ENCODE assay signal across 24 cellular contexts in the genomic region with DNA sequence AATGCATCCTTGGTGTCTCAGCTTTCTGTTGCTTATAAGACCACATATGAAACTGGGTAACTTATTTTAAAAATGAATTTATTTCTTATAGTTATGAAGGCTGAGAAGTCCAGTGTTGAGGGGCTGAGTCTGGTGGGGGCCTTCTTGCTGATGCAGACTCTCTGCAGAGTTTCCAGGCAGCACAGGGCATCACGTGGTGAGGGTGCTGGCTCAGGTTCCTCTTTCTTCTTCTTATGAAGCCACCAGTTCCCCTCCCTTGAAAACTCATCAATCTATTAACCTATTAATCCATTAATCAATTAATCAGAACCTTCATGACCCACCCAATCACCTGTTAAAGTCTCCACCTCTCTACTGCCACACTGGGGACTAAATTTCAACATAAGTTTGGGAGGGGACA.
"Had no signal": no experiment of that assay in that cellular context is flagged by ENCODE, and none has a peak within 500 bp of the region (broad histone marks: within the 10 kb centered on the region; RNA-seq: fewer than 3 reads in every experiment).

No MANE protein-coding gene starts in this region.

- DNase-seq: kidney glomerular epithelial cell; left cardiac atrium; lower lobe of right lung; mammary epithelial cell; mesenchymal stem cell; naive thymus-derived CD8-positive, alpha-beta T cell; nucleus accumbens; pancreas; posterior cingulate gyrus; retina; right cardiac atrium; spleen; stimulated activated CD4-positive, alpha-beta T cell treated with anti-CD3 and anti-CD28 coated beads, Interleukin-4, amount 100 ng/mL, for 24 hours; stimulated activated naive CD4-positive, alpha-beta T cell; tibial artery; trophoblast cell; upper lobe of right lung had no signal

- H3K4me1 ChIP-seq: lower lobe of right lung, pancreas, prostate gland, spleen, tibial artery, upper lobe of right lung had no signal

- H3K36me3 ChIP-seq: lower lobe of right lung, pancreas, prostate gland, spleen, suprapubic skin, thoracic aorta, tibial artery, upper lobe of right lung had no signal

- ATAC-seq: left cardiac atrium; left lobe of liver; lower lobe of right lung; naive thymus-derived CD8-positive, alpha-beta T cell; pancreas; right cardiac atrium; sciatic nerve; stimulated activated effector memory CD8-positive, alpha-beta T cell treated with anti-CD3 and anti-CD28 coated beads, Interleukin-12 subunit alpha, Interleukin-12 subunit beta, amount 100 ng/mL, for 72 hours; upper lobe of right lung had no signal

- H3K9me3 ChIP-seq: lower lobe of right lung, pancreas, prostate gland, spleen, suprapubic skin, thoracic aorta, tibial artery, upper lobe of right lung had no signal

- H3K27me3 ChIP-seq: pancreas, spleen, suprapubic skin, tibial artery, upper lobe of right lung had no signal

- H3K27ac ChIP-seq: lower lobe of right lung, pancreas, prostate gland, skin epidermis, spleen, suprapubic skin, thoracic aorta, tibial artery, upper lobe of right lung had no signal

- H3K4me3 ChIP-seq: lower lobe of right lung, pancreas, prostate gland, skin epidermis, spleen, suprapubic skin, thoracic aorta, tibial artery, upper lobe of right lung had no signal
